Comparison of ENCODE assay signal across 11 cellular contexts in the genomic region with DNA sequence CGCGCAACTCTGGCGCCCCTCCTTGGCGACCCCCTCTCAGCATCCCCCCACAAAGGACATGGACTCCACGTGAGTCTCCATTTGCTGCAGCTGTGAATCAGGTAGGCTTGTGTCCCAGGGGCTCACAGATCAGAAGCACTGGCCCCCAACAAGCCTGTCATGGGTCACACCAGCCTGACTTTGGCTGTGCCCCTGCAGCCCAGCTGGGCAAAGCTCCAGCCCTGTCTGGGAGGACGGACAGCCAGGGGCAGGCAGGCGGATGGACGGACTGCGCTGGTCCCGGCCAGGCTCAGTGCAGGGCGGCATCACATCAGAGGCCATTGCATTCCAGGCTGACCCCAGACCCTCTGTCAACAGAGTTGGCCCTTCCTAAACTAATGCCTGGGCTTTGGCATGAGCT. TPM values are rescaled to one million over a fixed set of nuclear protein-coding genes. Genes with fewer than 3 reads are reported as not detected.
DNase-seq lines count a peak whose midpoint lies in the region; ATAC-seq and TF ChIP-seq lines count a peak whose summit lies in the region.
"Had no signal": no experiment of that assay in that cellular context is flagged by ENCODE, and none has a peak within 500 bp of the region (broad histone marks: within the 10 kb centered on the region; RNA-seq: fewer than 3 reads in every experiment).

No MANE protein-coding gene starts in this region.

- H2AK5ac ChIP-seq in trophoblast cell (ENCODE audit: low read length), result no peak overlapping the region

- WGBS in heart right ventricle, 2 donors, result 80 to 90% methylated on average over 11 of the region's 11 CpGs
- WGBS in trophoblast cell (ENCODE audit: extremely low coverage, insufficient coverage, insufficient read length), result no CpG with 5 or more reads among the region's 11 CpGs
- 91 to 100% methylated on average over 2 to 11 of the region's 11 CpGs for WGBS in upper lobe of left lung, 2 donors

- peak overlapping the region; percentile 45 for H3K18ac ChIP-seq in trophoblast cell (ENCODE audit: low read length)

- no peak overlapping the region for H2BK5ac ChIP-seq in trophoblast cell (ENCODE audit: low read depth, low read length, poor library complexity)

- intact Hi-C loops in heart right ventricle (cut with DNase I), result loop anchor here in 9 of 10 donors (5.0 to 10.0 kb wide), 11 partner anchors 36 to 448 kb away; partner anchors contain the start of genes UBA52 (in 4 of the 9), ELL (in 2 of the 9), COPE (in 1 of the 9) and DDX49 (in 1 of the 9)
- intact Hi-C loops in Right ventricle myocardium superior (cut with DNase I), result loop anchor here (5.0 kb wide), 1 partner anchor 41 kb away; no protein-coding TSS in a partner anchor
- intact Hi-C loops in dorsolateral prefrontal cortex (cut with DNase I), result loop anchor here (5.0 to 10.0 kb wide), 4 partner anchors 56 to 381 kb away; partner anchors contain the start of genes ELL (in 1 of the 2), FKBP8 (in 1 of the 2) and UBA52 (in 1 of the 2)

- H3K14ac ChIP-seq in trophoblast cell (ENCODE audit: low read length), result no peak overlapping the region

- H3K23ac ChIP-seq in trophoblast cell (ENCODE audit: low read length), result no peak overlapping the region

- no peaks in the 10 kb centered on the region for H3K79me1 ChIP-seq in trophoblast cell (ENCODE audit: low read length)

- TF ChIP-seq CTCF in heart right ventricle (IDR thresholded peaks at IDR 0.05) (no peak), dorsolateral prefrontal cortex (IDR thresholded peaks at IDR 0.05 in 54 of 56, conservative IDR thresholded peaks at IDR 0.05 in 2 of 56; ENCODE audit: low read depth in 1 of 56, partially characterized antibody in 56 of 56) (no peak), upper lobe of left lung (IDR thresholded peaks at IDR 0.05) (no peak)

- no peak overlapping the region for H4K12ac ChIP-seq in trophoblast cell (ENCODE audit: low read depth, low read length)

- H3K9me3 ChIP-seq in heart right ventricle, result no peaks in the 10 kb centered on the region
- no peaks in the 10 kb centered on the region for H3K9me3 ChIP-seq in trophoblast cell (ENCODE audit: insufficient read depth, low read depth, low read length)
- no peaks in the 10 kb centered on the region for H3K9me3 ChIP-seq in upper lobe of left lung
- H3K9me3 ChIP-seq: A549 had no signal

- no peak overlapping the region for H4K8ac ChIP-seq in trophoblast cell (ENCODE audit: low read depth, low read length)

- H2BK120ac ChIP-seq in trophoblast cell (ENCODE audit: insufficient read depth, low read length, poor library complexity), result no peak overlapping the region

- H3K36me3 ChIP-seq in heart right ventricle (peaks cover 0 to 53% (median 0%) of the 10 kb centered on the region in 9 donors), trophoblast cell (ENCODE audit: control insufficient read depth in 1 of 2, insufficient read depth in 2 of 2, low read length in 2 of 2) (peaks cover 25 to 28% of the 10 kb centered on the region in 2 experiments), upper lobe of left lung (peaks cover 0 to 38% (median 15%) of the 10 kb centered on the region in 4 donors)

- H3K4me1 ChIP-seq in heart right ventricle (peaks cover 41 to 82% (median 71%) of the 10 kb centered on the region in 9 donors), trophoblast cell (ENCODE audit: control insufficient read depth in 1 of 2, insufficient read depth in 2 of 2, low read length in 2 of 2) (peaks cover 0 to 3% of the 10 kb centered on the region in 2 experiments), upper lobe of left lung (peaks cover 40 to 57% (median 45%) of the 10 kb centered on the region in 4 donors)

- no peak overlapping the region for H3K4me2 ChIP-seq in trophoblast cell (ENCODE audit: low read length)

- H2AFZ ChIP-seq in trophoblast cell (ENCODE audit: insufficient read depth, low read length, poor library complexity), result no peak overlapping the region

- DNase-seq in heart right ventricle (no peak), Right ventricle myocardium superior (no peak), dorsolateral prefrontal cortex (no peak), trophoblast cell (no peak), upper lobe of left lung (peak in 1 of 2 donors; percentile 68), retina (no peak)
- DNase-seq in stimulated activated CD4-positive, alpha-beta T cell treated with anti-CD3 and anti-CD28 coated beads, Interleukin-1b, Interleukin-23, amount 100 ng/mL, for 48 hours, result no peak
- DNase-seq: stimulated activated naive B cell treated with anti-CD40 and anti-IgM and Interleukin-4, amounts not matched to agents 10 μg/mL and 1 μg/mL and 100 μg/mL, for 72 hours had no signal

- H3K27ac ChIP-seq in heart right ventricle, result peak overlapping the region in 8 of 10 donors; percentile 44 to 94 (median 83)
- H3K27ac ChIP-seq in dorsolateral prefrontal cortex, result peak overlapping the region in 52 of 59 donors; percentile 40 to 99 (median 96)
- no peak overlapping the region for H3K27ac ChIP-seq in trophoblast cell (ENCODE audit: low read depth, low read length)
- H3K27ac ChIP-seq in upper lobe of left lung, result peak overlapping the region in 3 of 4 donors; percentile 61 to 83 (median 71)

- H4K91ac ChIP-seq in trophoblast cell (ENCODE audit: low read depth, low read length), result no peak overlapping the region

- H3K79me2 ChIP-seq in trophoblast cell (ENCODE audit: control insufficient read depth, insufficient read depth, low read length, poor library complexity), result no peaks in the 10 kb centered on the region

- no peak overlapping the region for H3K9ac ChIP-seq in trophoblast cell (ENCODE audit: low read length)

- H3K4ac ChIP-seq in trophoblast cell (ENCODE audit: low read depth, low read length), result no peak overlapping the region

- ATAC-seq in heart right ventricle (no peak), Right ventricle myocardium superior (ENCODE audit: poor library complexity) (no peak), upper lobe of left lung (ENCODE audit: low FRiP score in 2 of 2) (no peak), GM18861 (IDR thresholded peaks at IDR 0.05; ENCODE audit: unreplicated experiment) (no peak)
- ATAC-seq: activated T-cell treated with anti-CD3 and anti-CD28 coated beads, Interleukin-2, amount 50 U/mL, for 72 hours had no signal

- H3K27me3 ChIP-seq in heart right ventricle (no peaks in the 10 kb centered on the region), dorsolateral prefrontal cortex (no peaks in the 10 kb centered on the region), trophoblast cell (ENCODE audit: insufficient read depth, low read length) (no peaks in the 10 kb centered on the region), upper lobe of left lung (no peaks in the 10 kb centered on the region)

- no peak overlapping the region for H2BK12ac ChIP-seq in trophoblast cell (ENCODE audit: low read length)

- TF ChIP-seq EP300 in upper lobe of left lung (IDR thresholded peaks at IDR 0.05), result no peak

- no peak overlapping the region for H3K4me3 ChIP-seq in heart right ventricle
- H3K4me3 ChIP-seq in dorsolateral prefrontal cortex, result no peak overlapping the region
- H3K4me3 ChIP-seq in trophoblast cell (ENCODE audit: low read depth, low read length), result no peak overlapping the region
- no peak overlapping the region for H3K4me3 ChIP-seq in upper lobe of left lung
- H3K4me3 ChIP-seq: A549 had no signal

- TF ChIP-seq POLR2A in upper lobe of left lung (IDR thresholded peaks at IDR 0.05), result no peak

RNA-seq across cellular contexts. Expression of gene ISYNA1, which starts 28.4 kb away (rescaled TPM):
- 10 to 100 TPM; 12.6 to 40.7 (median 18.0) TPM for total RNA-seq in heart right ventricle
- 100 to 1,000 TPM in 1 of 2 donors, 10 to 100 TPM in 1; 21.4 to 137 TPM for polyA plus RNA-seq in heart right ventricle
- total RNA-seq in Right ventricle myocardium superior, result 26.0 TPM
- total RNA-seq in dorsolateral prefrontal cortex, result 100 to 1,000 TPM in 1 of 120 experiments, 10 to 100 TPM in 118, 1 to 10 TPM in 1; 7.4 to 118 (median 26.3) TPM
- polyA plus RNA-seq in trophoblast cell (2013), result 476 and 488 TPM in 2 replicates
- 10 to 100 TPM; 14.5 to 55.5 (median 20.0) TPM for total RNA-seq in upper lobe of left lung

RNA-seq across cellular contexts. Expression of gene SSBP4, which starts 47.2 kb away (rescaled TPM):
- 10 to 100 TPM; 17.6 to 47.1 (median 27.3) TPM for total RNA-seq in heart right ventricle
- 10 to 100 TPM; 41.3 to 51.6 TPM for polyA plus RNA-seq in heart right ventricle
- 30.4 TPM for total RNA-seq in Right ventricle myocardium superior
- total RNA-seq in dorsolateral prefrontal cortex, result 100 to 1,000 TPM in 39 of 120 experiments, 10 to 100 TPM in 81; 42.5 to 168 (median 93.8) TPM
- 51.1 and 52.0 TPM in 2 replicates for polyA plus RNA-seq in trophoblast cell (2013)
- 100 to 1,000 TPM in 1 of 6 donors, 10 to 100 TPM in 5; 52.0 to 157 (median 84.1) TPM for total RNA-seq in upper lobe of left lung

RNA-seq across cellular contexts. Expression of gene ELL, which starts 55.5 kb away (rescaled TPM):
- total RNA-seq in heart right ventricle (10 to 100 TPM in 2 of 10 donors, 1 to 10 TPM in 8; 5.7 to 13.1 (median 7.5) TPM), Right ventricle myocardium superior (7.5 TPM), dorsolateral prefrontal cortex (10 to 100 TPM in 119 of 120 experiments, 1 to 10 TPM in 1; 9.4 to 22.3 (median 15.4) TPM), upper lobe of left lung (10 to 100 TPM; 19.8 to 66.0 (median 22.4) TPM)
- 1 to 10 TPM; 4.0 to 6.7 TPM for polyA plus RNA-seq in heart right ventricle
- 26.7 and 26.8 TPM in 2 replicates for polyA plus RNA-seq in trophoblast cell (2013)
